Comparison of ENCODE assay signal across 13 cellular contexts in the genomic region with DNA sequence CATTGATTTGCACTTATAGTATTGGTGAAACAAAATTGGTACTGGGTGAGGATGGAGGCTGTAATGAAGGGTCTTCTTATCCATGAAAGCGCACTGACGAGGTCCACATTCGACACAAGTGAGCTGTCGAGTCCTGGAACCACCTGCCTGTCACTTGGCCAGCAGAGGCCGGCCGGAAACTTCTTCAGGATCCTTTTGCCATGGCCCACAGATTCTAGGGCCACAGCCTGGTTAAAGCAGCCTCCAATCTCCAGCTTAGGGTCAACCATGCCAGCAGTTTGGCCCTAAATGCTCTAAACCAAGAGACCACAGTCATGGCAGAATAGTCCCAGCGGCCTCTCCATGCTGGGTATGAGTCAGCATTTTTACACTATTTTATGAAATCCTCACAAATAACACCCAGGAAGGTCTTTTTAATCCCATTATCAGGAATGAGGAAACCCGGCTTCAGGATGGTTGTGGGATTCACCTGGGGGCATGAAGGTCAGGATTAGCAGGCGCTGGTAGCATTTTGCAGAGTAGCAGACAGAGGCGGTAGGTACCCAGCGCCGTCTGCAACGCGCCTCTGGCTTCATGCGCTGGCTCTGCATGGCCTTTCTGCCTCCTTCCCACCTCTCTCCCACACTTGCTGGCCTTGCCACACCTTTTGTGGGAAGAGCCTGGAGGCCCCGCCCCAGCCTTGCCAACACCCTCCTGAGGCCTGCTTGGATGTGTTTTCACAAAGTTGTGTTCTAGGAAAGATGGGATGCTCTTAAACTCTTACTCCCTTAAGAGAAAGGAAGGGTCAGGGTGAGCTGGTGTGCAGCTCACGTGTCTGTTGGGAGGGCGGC. TPM values are rescaled to one million over a fixed set of nuclear protein-coding genes. Genes with fewer than 3 reads are reported as not detected.
DNase-seq lines count a peak whose midpoint lies in the region; ATAC-seq and TF ChIP-seq lines count a peak whose summit lies in the region.
"Had no signal": no experiment of that assay in that cellular context is flagged by ENCODE, and none has a peak within 500 bp of the region (broad histone marks: within the 10 kb centered on the region; RNA-seq: fewer than 3 reads in every experiment).

No MANE protein-coding gene starts in this region.

- peaks cover 24% of the 10 kb centered on the region for H3K79me1 ChIP-seq in mesenchymal stem cell (replicated peaks; ENCODE audit: low read length, poor library complexity, severe bottlenecking)

- H3K23ac ChIP-seq in mesenchymal stem cell (ENCODE audit: low read length in 2 of 2), result no peak overlapping the region

- H3K27ac Mint-ChIP-seq in activated CD8-positive, alpha-beta T cell treated with anti-CD3 and anti-CD28 coated beads for 36 hours, result no peak overlapping the region
- H3K27ac Mint-ChIP-seq: activated CD4-positive, alpha-beta T cell treated with anti-CD3 and anti-CD28 coated beads, Interleukin-2, amount 10 ng/mL, durations not matched to agents 7 days and 5 days had no signal

- whole genome bisulfite sequencing in mammary epithelial cell (ENCODE audit: low coverage, missing lambda C conversion rate), result 74% methylated on average over 18 of the region's 18 CpGs
- WGBS in mesenchymal stem cell, result 96% methylated on average over 15 of the region's 18 CpGs

- no peak overlapping the region for H2BK5ac ChIP-seq in mesenchymal stem cell (ENCODE audit: low read depth, low read length, poor library complexity, severe bottlenecking)

- intact Hi-C loops in mammary epithelial cell (cut with micrococcal nuclease), result loop anchor here (1.0 kb wide), 1 partner anchor 8 kb away; no protein-coding TSS in a partner anchor
- intact Hi-C loops in activated CD8-positive, alpha-beta T cell treated with anti-CD3 and anti-CD28 coated beads for 36 hours (cut with micrococcal nuclease), result no loop called here

- CTCF ChIA-PET in mammary epithelial cell (lab: Charles Lee; ENCODE audit: low non-redundant PET), result no interaction called here
- CTCF ChIA-PET in activated CD8-positive, alpha-beta T cell treated with anti-CD3 and anti-CD28 coated beads for 36 hours (lab: Charles Lee), result no interaction called here

- peaks cover 34% of the 10 kb centered on the region for H3K4me1 Mint-ChIP-seq in activated CD8-positive, alpha-beta T cell treated with anti-CD3 and anti-CD28 coated beads for 36 hours (ENCODE audit: low read depth)

- peak overlapping the region; percentile 61 for H3K4me2 ChIP-seq in mammary epithelial cell (ENCODE audit: insufficient read depth, low read depth, low read length)
- no peak overlapping the region for H3K4me2 ChIP-seq in mesenchymal stem cell (ENCODE audit: low read length, poor library complexity, severe bottlenecking)

- H3K14ac ChIP-seq in mesenchymal stem cell (ENCODE audit: low read length in 2 of 2), result no peak overlapping the region

- BruUV-seq in mammary epithelial cell (replicated peaks; lab: Mats Ljungman, UMichigan), result no TSS peak

- H3K27me3 ChIP-seq in mammary epithelial cell (ENCODE audit: insufficient read depth, low read length), result no peaks in the 10 kb centered on the region
- no peaks in the 10 kb centered on the region for H3K27me3 ChIP-seq in mesenchymal stem cell (ENCODE audit: control insufficient read depth in 1 of 2, insufficient read depth in 1 of 2, low read length in 2 of 2)

- peak overlapping the region; percentile 15 for H4K8ac ChIP-seq in mesenchymal stem cell (ENCODE audit: low read length)

- H3K4me3 ChIP-seq in mammary epithelial cell (replicated peaks in 1 of 3; ENCODE audit: insufficient read depth in 1 of 3, low read depth in 2 of 3, low read length in 3 of 3), result no peak overlapping the region
- no peak overlapping the region for H3K4me3 ChIP-seq in mesenchymal stem cell (ENCODE audit: insufficient read depth in 1 of 2, low read depth in 1 of 2, low read length in 2 of 2)
- H3K4me3 ChIP-seq: thoracic aorta had no signal

- no peak overlapping the region for H3K4me3 Mint-ChIP-seq in activated CD8-positive, alpha-beta T cell treated with anti-CD3 and anti-CD28 coated beads for 36 hours
- H3K4me3 Mint-ChIP-seq: activated CD4-positive, alpha-beta T cell treated with anti-CD3 and anti-CD28 coated beads, Interleukin-2, amount 10 ng/mL, durations not matched to agents 7 days and 5 days; central memory CD8-positive, alpha-beta T cell; naive B cell had no signal

- peaks cover 2% of the 10 kb centered on the region for H4K20me1 ChIP-seq in mammary epithelial cell (ENCODE audit: insufficient read depth, low read length)

- POLR2A ChIA-PET in activated CD8-positive, alpha-beta T cell treated with anti-CD3 and anti-CD28 coated beads for 36 hours (lab: Charles Lee), result no interaction called here

- H3K9me3 Mint-ChIP-seq in activated CD8-positive, alpha-beta T cell treated with anti-CD3 and anti-CD28 coated beads for 36 hours, result no peaks in the 10 kb centered on the region
- H3K9me3 Mint-ChIP-seq: activated CD4-positive, alpha-beta T cell treated with anti-CD3 and anti-CD28 coated beads, Interleukin-2, amount 10 ng/mL, durations not matched to agents 7 days and 5 days; central memory CD8-positive, alpha-beta T cell had no signal

- H3K27ac ChIP-seq in mammary epithelial cell (ENCODE audit: insufficient read depth, low read depth, low read length) (peak overlapping the region; percentile 78), mesenchymal stem cell (ENCODE audit: low read length, poor library complexity, severe bottlenecking) (no peak overlapping the region)
- H3K27ac ChIP-seq: thoracic aorta had no signal

- H3K4me1 ChIP-seq in mammary epithelial cell (ENCODE audit: insufficient read depth, low read length), result peaks cover 37% of the 10 kb centered on the region
- H3K4me1 ChIP-seq in mesenchymal stem cell (ENCODE audit: control insufficient read depth, insufficient read depth, low read depth, low read length), result peaks cover 43% of the 10 kb centered on the region

- H3K9ac ChIP-seq in mammary epithelial cell (ENCODE audit: insufficient read depth, low read length) (peak overlapping the region; percentile 45), mesenchymal stem cell (ENCODE audit: low read length) (no peak overlapping the region)

- H2AK5ac ChIP-seq in mesenchymal stem cell (ENCODE audit: low read length, severe bottlenecking), result peak overlapping the region; percentile 74

- peak; percentile 58 for DNase-seq in activated effector memory CD4-positive, alpha-beta T cell treated with anti-CD3 and anti-CD28 coated beads, Interleukin-2, amount 50 U/mL, for 16 hours
- DNase-seq in activated effector memory CD4-positive, alpha-beta T cell treated with Interleukin-2 at 50 U/mL for 16 hours, result no peak
- DNase-seq in mammary epithelial cell (peak; percentile 72), mesenchymal stem cell (no peak), ureter (ENCODE audit: low spot score) (peak; percentile 34), CD1c-positive myeloid dendritic cell (ENCODE audit: extremely low spot score) (no peak)
- no peak for DNase-seq in activated CD4-positive, alpha-beta T cell treated with anti-CD3 and anti-CD28 coated beads, Interleukin-2, amount 50 U/mL, for 4 hours
- DNase-seq in activated CD8-positive, alpha-beta T cell treated with anti-CD3 and anti-CD28 coated beads for 36 hours, result no peak
- DNase-seq: activated CD4-positive, alpha-beta T cell treated with anti-CD3 and anti-CD28 coated beads, Interleukin-2, amount 10 ng/mL, durations not matched to agents 7 days and 5 days; activated naive CD4-positive, alpha-beta T cell treated with Interleukin-2 at 50 U/mL for 16 hours; naive B cell had no signal

- dilution Hi-C loops in mammary epithelial cell (cut with HindIII; ENCODE audit: low sequenced_read_pairs), result no loop called here

- peaks cover 33% of the 10 kb centered on the region for H3K36me3 ChIP-seq in mammary epithelial cell (ENCODE audit: insufficient read depth, low read length)
- peaks cover 64% of the 10 kb centered on the region in 2 experiments for H3K36me3 ChIP-seq in mesenchymal stem cell (ENCODE audit: control insufficient read depth in 1 of 2, insufficient read depth in 2 of 2, low read depth in 1 of 2, low read length in 2 of 2)

- peaks cover 100% of the 10 kb centered on the region for H3K79me2 ChIP-seq in mammary epithelial cell (ENCODE audit: insufficient read depth, low read length)

- TF ChIP-seq CTCF in mammary epithelial cell (conservative IDR thresholded peaks at IDR 0.05 in 1 of 2, IDR thresholded peaks at IDR 0.05 in 1 of 2; ENCODE audit: extremely low read depth in 1 of 2, insufficient read depth in 1 of 2, low read depth in 1 of 2, low read length in 2 of 2), result no peak
- TF ChIP-seq CTCF in activated CD8-positive, alpha-beta T cell treated with anti-CD3 and anti-CD28 coated beads for 36 hours (IDR thresholded peaks at IDR 0.05), result no peak

- no peak overlapping the region for H2AFZ ChIP-seq in mammary epithelial cell (ENCODE audit: low read depth, low read length)
- no peak overlapping the region for H2AFZ ChIP-seq in mesenchymal stem cell (ENCODE audit: low read depth, low read length)

- H3K9me3 ChIP-seq in mammary epithelial cell (replicated peaks; ENCODE audit: insufficient read depth, low read length) (no peaks in the 10 kb centered on the region), mesenchymal stem cell (ENCODE audit: control insufficient read depth, low read length) (no peaks in the 10 kb centered on the region)
- H3K9me3 ChIP-seq: thoracic aorta had no signal

- H2BK120ac ChIP-seq in mesenchymal stem cell (ENCODE audit: low read depth, low read length), result no peak overlapping the region

- no peaks in the 10 kb centered on the region for H3K36me3 Mint-ChIP-seq in activated CD8-positive, alpha-beta T cell treated with anti-CD3 and anti-CD28 coated beads for 36 hours (ENCODE audit: low read depth)
- H3K36me3 Mint-ChIP-seq: naive B cell had no signal

- H3K4ac ChIP-seq in mesenchymal stem cell (ENCODE audit: low read depth in 1 of 2, low read length in 2 of 2), result peak overlapping the region in 1 of 2 experiments; percentile 74

- H3K27me3 Mint-ChIP-seq in activated CD8-positive, alpha-beta T cell treated with anti-CD3 and anti-CD28 coated beads for 36 hours, result peaks cover under 1% of the 10 kb centered on the region
- H3K27me3 Mint-ChIP-seq: central memory CD8-positive, alpha-beta T cell had no signal

- H2BK15ac ChIP-seq in mesenchymal stem cell (ENCODE audit: low read depth, poor library complexity, severe bottlenecking), result peak overlapping the region; percentile 66

- peak overlapping the region; percentile 31 for H4K91ac ChIP-seq in mesenchymal stem cell (ENCODE audit: low read length)

- H3K18ac ChIP-seq in mesenchymal stem cell (ENCODE audit: low read depth in 1 of 2, low read length in 2 of 2), result peak overlapping the region in 1 of 2 experiments; percentile 83

- peak overlapping the region in 1 of 2 experiments; percentile 88 for H2BK12ac ChIP-seq in mesenchymal stem cell (ENCODE audit: low read length in 2 of 2)

- no peak for ATAC-seq in activated CD8-positive, alpha-beta T cell treated with anti-CD3 and anti-CD28 coated beads for 36 hours

- in situ Hi-C loops in mammary epithelial cell (cut with MboI; ENCODE audit: low sequenced_read_pairs in 2 of 2), result no loop called here

RNA-seq across cellular contexts. Expression of a gene that starts 15.2 kb away (rescaled TPM):
- total RNA-seq in mammary epithelial cell (100 to 1,000 TPM; 221 to 311 TPM), ureter (68.1 TPM)
- 196 TPM for polyA plus RNA-seq in mammary epithelial cell
- polyA minus RNA-seq in mammary epithelial cell, result 53.3 TPM
- 126 TPM for polyA plus RNA-seq in mesenchymal stem cell (2013, experiment 1 of 2)
- polyA plus RNA-seq in mesenchymal stem cell (2013, experiment 2 of 2), result 127 TPM
- total RNA-seq in activated CD8-positive, alpha-beta T cell treated with anti-CD3 and anti-CD28 coated beads for 36 hours, result under 1 TPM; 0.23 to 0.25 TPM

Comparison
In these comparisons a context has a peak if more than half of its experiments do, and no peak if none do; other contexts are left out.
1. DNase-seq: peak in activated effector memory CD4-positive, alpha-beta T cell treated with anti-CD3 and anti-CD28 coated beads, Interleukin-2, amount 50 U/mL, for 16 hours (single experiment), mammary epithelial cell (single experiment) and ureter (single experiment); none in activated effector memory CD4-positive, alpha-beta T cell treated with Interleukin-2 at 50 U/mL for 16 hours (single experiment), mesenchymal stem cell (single experiment), activated CD4-positive, alpha-beta T cell treated with anti-CD3 and anti-CD28 coated beads, Interleukin-2, amount 50 U/mL, for 4 hours (0 of 2), activated CD8-positive, alpha-beta T cell treated with anti-CD3 and anti-CD28 coated beads for 36 hours (single experiment) and CD1c-positive myeloid dendritic cell (single experiment).
2. RNA of a gene that starts 15.2 kb away (total RNA-seq): 221 to 311 TPM in mammary epithelial cell and 68.1 TPM in ureter (single experiment); 0.23 to 0.25 TPM in activated CD8-positive, alpha-beta T cell treated with anti-CD3 and anti-CD28 coated beads for 36 hours; every median in the first group is over 10 times any median in the second.